ENCODE assay signal across 19 cellular contexts in the genomic region with DNA sequence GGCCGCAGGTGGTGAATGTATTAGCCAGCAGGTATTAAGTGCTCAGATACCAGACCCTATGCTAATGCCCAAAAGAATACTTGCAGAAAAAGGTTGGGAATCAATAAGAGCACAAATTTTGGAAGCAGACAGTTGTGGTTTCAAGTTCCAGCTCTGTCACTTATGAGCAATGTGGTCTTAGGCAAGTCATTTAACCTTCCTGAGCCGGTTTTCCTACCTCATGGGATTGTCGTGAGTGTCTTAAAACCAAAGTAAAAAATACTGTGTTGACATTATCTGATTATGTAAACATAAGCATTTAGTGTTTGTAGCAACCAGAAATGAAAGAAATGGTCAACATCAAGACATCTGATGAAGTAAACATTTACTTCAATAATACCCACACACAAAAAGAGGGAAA.
"Had no signal": no experiment of that assay in that cellular context is flagged by ENCODE, and none has a peak within 500 bp of the region (broad histone marks: within the 10 kb centered on the region; RNA-seq: fewer than 3 reads in every experiment).

No MANE protein-coding gene starts in this region.

- DNase-seq: Karpas-422, KG1, MM.1S, NCI-H1092 treated with DMSO at 0.1 percent for 48 hours, NCI-H1436, NCI-H187, NCI-H2029, NCI-H2081 treated with DMSO at 0.1 percent for 48 hours, NCI-H226, NCI-H446, NCI-H510A, NCI-H524 treated with DMSO at 0.1 percent for 48 hours, NCI-H774, Peyer's patch, SHP77 treated with DMSO at 0.1 percent for 48 hours, SJCRH30 had no signal

- H3K9me3 ChIP-seq: Peyer's patch, SJCRH30 had no signal

- ATAC-seq: Right ventricle myocardium inferior, SK-N-SH treated with all-trans-retinoic acid at 6 μM for 48 hours had no signal

- H3K4me1 ChIP-seq: Peyer's patch, SJCRH30 had no signal

- H3K27me3 ChIP-seq: Peyer's patch, SJCRH30 had no signal

- H3K27ac ChIP-seq: PC-9, Peyer's patch, SJCRH30 had no signal

- H3K36me3 ChIP-seq: Peyer's patch, SJCRH30 had no signal

- H3K4me3 ChIP-seq: PC-9, Peyer's patch, SJCRH30 had no signal
